In genomic region chr2:60512063-60512622, GRCh38 we compare ENCODE assay signal across 20 cellular contexts. TPM values are rescaled to one million over a fixed set of nuclear protein-coding genes. Genes with fewer than 3 reads are reported as not detected.
DNase-seq lines count a peak whose midpoint lies in the region; ATAC-seq and TF ChIP-seq lines count a peak whose summit lies in the region.
"Had no signal": no experiment of that assay in that cellular context is flagged by ENCODE, and none has a peak within 500 bp of the region (broad histone marks: within the 10 kb centered on the region; RNA-seq: fewer than 3 reads in every experiment).

No MANE protein-coding gene starts in this region.

- peak overlapping the region in 1 of 2 donors; percentile 15 for H3K9ac ChIP-seq in colonic mucosa (ENCODE audit: low read depth in 2 of 2, low read length in 2 of 2)

- ATAC-seq in GM18502 (IDR thresholded peaks at IDR 0.05; ENCODE audit: poor library complexity, unreplicated experiment) (peak; percentile 34), HG02642 (IDR thresholded peaks at IDR 0.05; ENCODE audit: poor library complexity, unreplicated experiment) (peak; percentile 24), GM18861 (IDR thresholded peaks at IDR 0.05; ENCODE audit: unreplicated experiment) (no peak)
- ATAC-seq in activated T-cell treated with anti-CD3 and anti-CD28 coated beads, Interleukin-2, amount 50 U/mL, for 4 hours = no peak
- ATAC-seq: gastrocnemius medialis, left cardiac atrium, T-helper 17 cell had no signal

- H3K4me3 ChIP-seq in colonic mucosa = no peak overlapping the region
- peak overlapping the region in 1 of 8 donors; percentile 17 for H3K4me3 ChIP-seq in spleen
- H3K4me3 ChIP-seq in BE2C (ENCODE audit: low read depth, low read length) = no peak overlapping the region
- H3K4me3 ChIP-seq: gastrocnemius medialis, right lobe of liver, SJCRH30 had no signal

- no peak for TF ChIP-seq CTCF in colonic mucosa (IDR thresholded peaks at IDR 0.05)
- no peak for TF ChIP-seq CTCF in spleen (IDR thresholded peaks at IDR 0.05 in 8 of 11, conservative IDR thresholded peaks at IDR 0.05 in 3 of 11)
- TF ChIP-seq CTCF in BE2C (IDR thresholded peaks at IDR 0.05; ENCODE audit: low read depth, low read length) = no peak

- H3K9me3 ChIP-seq in colonic mucosa (no peaks in the 10 kb centered on the region), spleen (no peaks in the 10 kb centered on the region), BE2C (no peaks in the 10 kb centered on the region)
- H3K9me3 ChIP-seq: gastrocnemius medialis, right lobe of liver, SJCRH30 had no signal

- peaks cover 12% of the 10 kb centered on the region for H3K4me1 ChIP-seq in colonic mucosa
- H3K4me1 ChIP-seq in spleen = peaks cover 11 to 99% (median 76%) of the 10 kb centered on the region in 6 donors
- H3K4me1 ChIP-seq in BE2C = no peaks in the 10 kb centered on the region
- H3K4me1 ChIP-seq: gastrocnemius medialis, right lobe of liver had no signal

- peaks cover 22% of the 10 kb centered on the region for H3K27me3 Mint-ChIP-seq in activated T-cell treated with anti-CD3 and anti-CD28 coated beads, Interleukin-2, amount 50 U/mL, for 4 hours (ENCODE audit: low read depth)

- H3K27ac ChIP-seq in colonic mucosa (peak overlapping the region; percentile 37), spleen (peak overlapping the region in 5 of 8 donors; percentile 1 to 61 (median 19))
- H3K27ac ChIP-seq: gastrocnemius medialis, right lobe of liver, SJCRH30, VCaP had no signal

- H3K9me3 Mint-ChIP-seq in activated T-cell treated with anti-CD3 and anti-CD28 coated beads, Interleukin-2, amount 50 U/mL, for 4 hours = no peaks in the 10 kb centered on the region
- H3K9me3 Mint-ChIP-seq: activated CD4-positive, alpha-beta memory T cell treated with anti-CD3 and anti-CD28 coated beads for 36 hours; activated naive CD4-positive, alpha-beta T cell treated with anti-CD3 and anti-CD28 coated beads, Interleukin-2, amount 50 U/mL, for 72 hours had no signal

- no peaks in the 10 kb centered on the region for H3K4me1 Mint-ChIP-seq in activated T-cell treated with anti-CD3 and anti-CD28 coated beads, Interleukin-2, amount 50 U/mL, for 4 hours (ENCODE audit: low read depth)
- H3K4me1 Mint-ChIP-seq: T-helper 17 cell had no signal

- intact Hi-C loops in colonic mucosa (cut with DNase I) = no loop called here
- intact Hi-C loops in spleen (cut with DNase I; ENCODE audit: low total_unique reads) = no loop called here

- no peak for TF ChIP-seq POLR2A in spleen (IDR thresholded peaks at IDR 0.05)

- no peaks in the 10 kb centered on the region for H3K36me3 Mint-ChIP-seq in activated T-cell treated with anti-CD3 and anti-CD28 coated beads, Interleukin-2, amount 50 U/mL, for 4 hours (ENCODE audit: insufficient read depth)
- H3K36me3 Mint-ChIP-seq: activated CD4-positive, alpha-beta memory T cell treated with anti-CD3 and anti-CD28 coated beads for 36 hours; activated naive CD4-positive, alpha-beta T cell treated with anti-CD3 and anti-CD28 coated beads, Interleukin-2, amount 50 U/mL, for 72 hours had no signal

- H3K36me3 ChIP-seq in colonic mucosa (no peaks in the 10 kb centered on the region), spleen (peaks cover 0 to 13% (median 0%) of the 10 kb centered on the region in 6 donors), BE2C (no peaks in the 10 kb centered on the region)
- H3K36me3 ChIP-seq: gastrocnemius medialis, right lobe of liver had no signal

- 66 to 94% (median 79%) methylated on average over 2 to 4 of the region's 4 CpGs for WGBS in spleen, 5 donors

- DNase-seq in colonic mucosa = peak; percentile 25
- peak; percentile 76 for DNase-seq in spleen
- DNase-seq in NCI-H2029 treated with DMSO at 0.1 percent for 48 hours (lab: John Stamatoyannopoulos, UW) = no peak
- DNase-seq in activated T-cell treated with anti-CD3 and anti-CD28 coated beads, Interleukin-2, amount 50 U/mL, for 4 hours = no peak
- no peak for DNase-seq in BE2C
- DNase-seq: activated CD4-positive, alpha-beta memory T cell treated with anti-CD3 and anti-CD28 coated beads for 36 hours; activated T-cell treated with anti-CD3 and anti-CD28 coated beads, Interleukin-2, amount 50 U/mL, for 1 hour; gastrocnemius medialis; left cardiac atrium; NCI-H1092 treated with DMSO at 0.1 percent for 48 hours; NCI-H2107; NCI-H526; right lobe of liver; SJCRH30; T-helper 17 cell had no signal

- no peak overlapping the region for H3K4me3 Mint-ChIP-seq in activated T-cell treated with anti-CD3 and anti-CD28 coated beads, Interleukin-2, amount 50 U/mL, for 4 hours
- H3K4me3 Mint-ChIP-seq: activated CD4-positive, alpha-beta memory T cell treated with anti-CD3 and anti-CD28 coated beads for 36 hours; T-helper 17 cell had no signal

- H3K27me3 ChIP-seq in colonic mucosa (no peaks in the 10 kb centered on the region), spleen (replicated peaks in 1 of 7) (no peaks in the 10 kb centered on the region), BE2C (no peaks in the 10 kb centered on the region)
- H3K27me3 ChIP-seq: right lobe of liver, SJCRH30 had no signal

RNA-seq across cellular contexts. Expression of gene BCL11A, which starts 41.3 kb away (rescaled TPM):
- total RNA-seq in colonic mucosa (10 to 100 TPM; 22.9 to 27.1 TPM), spleen (100 to 1,000 TPM in 3 of 7 donors, 10 to 100 TPM in 4; 65.9 to 121 (median 92.7) TPM)
- polyA plus RNA-seq in spleen = 10 to 100 TPM; 41.1 to 61.6 (median 44.8) TPM
- total RNA-seq in activated T-cell treated with anti-CD3 and anti-CD28 coated beads, Interleukin-2, amount 50 U/mL, for 4 hours = 1 to 10 TPM in 1 of 3 donors, under 1 TPM in 2; 0.38 to 2.6 (median 0.87) TPM
- polyA plus RNA-seq in BE2C (2012; ENCODE audit: insufficient read depth, insufficient read length, low read depth) = 6.5 TPM
- total RNA-seq: activated CD4-positive, alpha-beta memory T cell treated with anti-CD3 and anti-CD28 coated beads for 36 hours had no signal

Comparison
In these comparisons a context has a peak if more than half of its experiments do, and no peak if none do; other contexts are left out.
1. ATAC-seq: peak in GM18502 (single experiment) and HG02642 (single experiment); none in GM18861 (single experiment) and activated T-cell treated with anti-CD3 and anti-CD28 coated beads, Interleukin-2, amount 50 U/mL, for 4 hours (0 of 2).
2. DNase-seq: peak in colonic mucosa (single experiment) and spleen (single experiment); none in NCI-H2029 treated with DMSO at 0.1 percent for 48 hours (single experiment), activated T-cell treated with anti-CD3 and anti-CD28 coated beads, Interleukin-2, amount 50 U/mL, for 4 hours (single experiment) and BE2C (single experiment).
3. RNA of gene BCL11A, which starts 41.3 kb away (total RNA-seq): 65.9 to 121 TPM in spleen and 22.9 to 27.1 TPM in colonic mucosa; 0.38 to 2.6 TPM in activated T-cell treated with anti-CD3 and anti-CD28 coated beads, Interleukin-2, amount 50 U/mL, for 4 hours; every median in the first group is over 4 times any median in the second.